35 cellular contexts compared by ENCODE assay signal in the genomic region with DNA sequence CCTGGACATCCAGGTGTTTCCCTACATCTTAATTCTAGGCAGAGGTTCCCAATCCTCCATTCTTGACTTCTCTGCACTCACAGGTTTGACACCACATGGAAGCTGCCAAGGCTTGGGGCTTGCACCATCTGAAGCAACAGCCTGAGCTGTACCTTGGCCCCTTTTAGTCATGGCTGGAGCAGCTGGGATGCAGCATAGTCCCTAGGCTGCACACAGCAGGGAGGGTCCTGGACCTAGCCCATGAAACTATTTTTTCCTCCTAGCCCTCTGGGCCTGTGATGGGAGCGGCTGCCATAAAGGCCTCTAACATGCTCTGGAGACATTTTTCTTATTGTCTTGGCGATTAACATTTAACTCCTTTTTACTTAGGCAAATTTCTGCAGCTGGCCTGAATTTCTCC.
"Had no signal": no experiment of that assay in that cellular context is flagged by ENCODE, and none has a peak within 500 bp of the region (broad histone marks: within the 10 kb centered on the region; RNA-seq: fewer than 3 reads in every experiment).

No MANE protein-coding gene starts in this region.

- H3K4me3 ChIP-seq: MG63 had no signal

- DNase-seq: Karpas-422, Kasumi-1, MG63, MM.1S, MV-4-11, NCI-H1048, NCI-H1092, NCI-H1092 treated with DMSO at 0.1 percent for 48 hours, NCI-H1105, NCI-H1105 treated with DMSO at 0.1 percent for 48 hours, NCI-H1417, NCI-H1417 treated with DMSO at 0.1 percent for 48 hours, NCI-H1436, NCI-H1436 treated with DMSO at 0.1 percent for 48 hours, NCI-H146, NCI-H1694, NCI-H1694 treated with DMSO at 0.1 percent for 48 hours, NCI-H187, NCI-H187 treated with DMSO at 0.1 percent for 48 hours, NCI-H1930, NCI-H2029, NCI-H2029 treated with DMSO at 0.1 percent for 48 hours, NCI-H2081, NCI-H2081 treated with DMSO at 0.1 percent for 48 hours, NCI-H2107, NCI-H2171, NCI-H2171 treated with DMSO at 0.1 percent for 48 hours, NCI-H2227 treated with DMSO at 0.1 percent for 48 hours, NCI-H226, NCI-H345, NCI-H446, NCI-H446 treated with DMSO at 0.1 percent for 48 hours, NCI-H510A, NCI-H510A treated with DMSO at 0.1 percent for 48 hours, NCI-H524 had no signal

- H3K9me3 ChIP-seq: MG63 had no signal

- H3K27me3 ChIP-seq: MG63 had no signal

- H3K36me3 ChIP-seq: MG63 had no signal
